Comparison of ENCODE assay signal across 8 cellular contexts in the genomic region with DNA sequence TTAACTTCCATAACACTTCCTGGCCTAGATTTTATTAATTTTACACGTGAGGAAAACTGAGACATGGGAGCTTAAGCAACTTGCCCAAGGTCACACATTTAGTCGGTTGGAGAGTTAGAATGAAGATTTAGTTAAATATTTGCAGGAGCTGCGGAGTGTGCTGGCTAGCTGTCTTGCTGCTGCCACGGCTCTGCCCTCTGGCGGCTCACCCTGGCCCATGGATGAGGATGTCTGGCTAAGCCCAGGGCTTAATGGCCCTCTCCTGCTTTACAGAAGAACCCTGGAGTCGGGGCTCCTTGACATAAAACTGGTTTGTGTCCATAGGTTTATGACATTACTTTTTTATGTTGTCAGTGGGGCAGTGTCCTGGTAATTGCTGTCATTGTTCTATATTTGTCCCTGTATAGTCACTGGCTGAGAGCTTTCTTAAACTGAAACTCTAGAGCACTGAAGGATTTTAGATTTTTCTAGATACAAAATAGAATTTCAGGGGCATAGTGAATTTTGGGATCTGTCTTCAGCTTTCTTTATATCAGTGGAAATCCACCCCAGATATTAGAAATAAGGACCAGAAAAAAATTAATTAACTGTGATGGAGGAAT.
DNase-seq lines count a peak whose midpoint lies in the region; ATAC-seq and TF ChIP-seq lines count a peak whose summit lies in the region.

No MANE protein-coding gene starts in this region.

- peak; percentile 96 for TF ChIP-seq CTCF in endodermal cell (conservative IDR thresholded peaks at IDR 0.05)

- H3K9ac ChIP-seq in endodermal cell (ENCODE audit: extremely low read depth, low read length, poor library complexity, severe bottlenecking) = no peak overlapping the region

- no peak overlapping the region for H3K4me3 ChIP-seq in endodermal cell (ENCODE audit: low read length)

- peak; percentile 85 for DNase-seq in ELF-1 (ENCODE audit: low read depth, low spot score)
- DNase-seq in NCI-H510A treated with DMSO at 0.1 percent for 48 hours (lab: John Stamatoyannopoulos, UW) = peak; percentile 85
- DNase-seq in endodermal cell = peak; percentile 92
- DNase-seq in mucosa of gallbladder (ENCODE audit: low spot score) = peak; percentile 78
- no peak for DNase-seq in stimulated activated CD4-positive, alpha-beta T cell treated with anti-CD3 and anti-CD28 coated beads, Interleukin-15, amount 100 ng/mL, for 24 hours

- no peak overlapping the region for H3K27ac Mint-ChIP-seq in endodermal cell

- peaks cover 17% of the 10 kb centered on the region for H3K27me3 ChIP-seq in endodermal cell (ENCODE audit: control insufficient read depth, insufficient read depth, low read length, poor library complexity, severe bottlenecking)

- H3K4me1 Mint-ChIP-seq in endodermal cell = peaks cover 13% of the 10 kb centered on the region

- ATAC-seq in GM18520 (IDR thresholded peaks at IDR 0.05; ENCODE audit: unreplicated experiment) = no peak
- ATAC-seq in HG03159 (IDR thresholded peaks at IDR 0.05; ENCODE audit: unreplicated experiment) = no peak
- no peak for ATAC-seq in HG03378 (IDR thresholded peaks at IDR 0.05; ENCODE audit: unreplicated experiment)

- peaks cover 8% of the 10 kb centered on the region for H3K4me1 ChIP-seq in endodermal cell (ENCODE audit: control insufficient read depth, insufficient read depth, low read length)

- no peaks in the 10 kb centered on the region for H3K9me3 Mint-ChIP-seq in endodermal cell

- no peaks in the 10 kb centered on the region for H3K9me3 ChIP-seq in endodermal cell (ENCODE audit: control insufficient read depth, low read length)

- 25% methylated on average over 6 of the region's 6 CpGs; no CpG with 5 or more reads in 1 of the 2 experiments for WGBS in endodermal cell (ENCODE audit: insufficient coverage in 1 of 2, insufficient read length in 1 of 2), 2 experiments

- H3K36me3 Mint-ChIP-seq in endodermal cell (ENCODE audit: low read depth) = no peaks in the 10 kb centered on the region

- no peaks in the 10 kb centered on the region for H3K36me3 ChIP-seq in endodermal cell (ENCODE audit: control insufficient read depth, insufficient read depth, low read length)

- no peak overlapping the region for H3K4me3 Mint-ChIP-seq in endodermal cell

- no peak overlapping the region for H3K27ac ChIP-seq in endodermal cell (ENCODE audit: low read depth, low read length)

- H3K27me3 Mint-ChIP-seq in endodermal cell (ENCODE audit: insufficient read depth) = peaks cover 61% of the 10 kb centered on the region
